ENCODE assay signal across 1 cellular context in the genomic region with DNA sequence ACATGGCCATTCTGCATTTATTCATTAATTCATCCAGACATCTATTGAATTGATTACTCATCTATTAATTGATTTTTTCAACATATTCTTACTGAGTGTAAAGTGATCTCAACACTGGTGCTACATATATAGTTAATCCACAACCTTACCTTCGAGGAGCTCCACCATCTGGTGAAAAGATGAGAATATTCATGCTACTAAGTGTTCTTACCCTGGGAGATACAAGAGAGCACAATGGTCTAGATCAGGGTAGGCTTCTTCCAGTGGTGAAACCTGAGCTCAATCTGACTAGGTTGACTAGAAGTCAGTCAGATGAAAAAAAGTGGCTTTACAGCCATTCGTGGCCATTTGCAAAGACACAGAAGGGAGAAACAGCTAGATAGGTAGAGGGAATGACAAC.
TF ChIP-seq lines count a peak whose summit lies in the region.

No MANE protein-coding gene starts in this region.

TF ChIP-seq in HepG2, 621 proteins besides CTCF, POLR2A, EP300 and RAD21 (continued from another document):
- TF ChIP-seq, protein P1, sequence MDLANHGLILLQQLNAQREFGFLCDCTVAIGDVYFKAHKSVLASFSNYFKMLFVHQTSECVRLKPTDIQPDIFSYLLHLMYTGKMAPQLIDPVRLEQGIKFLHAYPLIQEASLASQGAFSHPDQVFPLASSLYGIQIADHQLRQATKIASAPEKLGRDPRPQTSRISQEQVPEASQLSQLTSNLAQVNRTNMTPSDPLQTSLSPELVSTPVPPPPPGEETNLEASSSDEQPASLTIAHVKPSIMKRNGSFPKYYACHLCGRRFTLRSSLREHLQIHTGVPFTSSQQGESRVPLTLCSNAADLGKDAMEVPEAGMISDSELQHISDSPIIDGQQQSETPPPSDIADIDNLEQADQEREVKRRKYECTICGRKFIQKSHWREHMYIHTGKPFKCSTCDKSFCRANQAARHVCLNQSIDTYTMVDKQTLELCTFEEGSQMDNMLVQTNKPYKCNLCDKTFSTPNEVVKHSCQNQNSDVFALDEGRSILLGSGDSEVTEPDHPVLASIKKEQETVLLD (CRISPR knock-in tag; IDR thresholded peaks at IDR 0.05; ENCODE audit: low read depth) = no peak
- TF ChIP-seq SRSF4 (IDR thresholded peaks at IDR 0.05; ENCODE audit: low read depth, low read length, poor library complexity, severe bottlenecking) (no peak), KLF16 (CRISPR knock-in tag; IDR thresholded peaks at IDR 0.05) (no peak), SAP130 (CRISPR knock-in tag; IDR thresholded peaks at IDR 0.05; ENCODE audit: low read depth) (no peak)
